Comparison of ENCODE assay signal across 8 cellular contexts in genomic region chr14:73227812-73228781, GRCh38. TPM values are rescaled to one million over a fixed set of nuclear protein-coding genes. Genes with fewer than 3 reads are reported as not detected.
DNase-seq lines count a peak whose midpoint lies in the region; ATAC-seq and TF ChIP-seq lines count a peak whose summit lies in the region.

No MANE protein-coding gene starts in this region.

- WGBS in testis, 2 donors: 51 to 63% methylated on average over 10 to 25 of the region's 25 CpGs

- peak overlapping the region; percentile 66 for H3K27ac ChIP-seq in brain microvascular endothelial cell
- H3K27ac ChIP-seq in testis: peak overlapping the region in 1 of 2 donors; percentile 48

- intact Hi-C loops in testis (cut with DNase I; ENCODE audit: low total_unique reads): no loop called here

- H3K4me1 ChIP-seq in testis: peaks cover 15% of the 10 kb centered on the region

- H3K36me3 ChIP-seq in brain microvascular endothelial cell (replicated peaks) (no peaks in the 10 kb centered on the region), testis (ENCODE audit: low read depth, missing control alignments) (no peaks in the 10 kb centered on the region)

- H3K4me3 ChIP-seq in brain microvascular endothelial cell (ENCODE audit: low read depth, low read length): peak overlapping the region; percentile 30
- H3K4me3 ChIP-seq in testis: no peak overlapping the region

- no peak for TF ChIP-seq POLR2A in testis (IDR thresholded peaks at IDR 0.05)

- in situ Hi-C loops in brain microvascular endothelial cell (cut with HindIII; ENCODE audit: low pct_ligation_motif_present, low sequenced_read_pairs): no loop called here

- H3K27me3 ChIP-seq in brain microvascular endothelial cell (replicated peaks) (no peaks in the 10 kb centered on the region), testis (no peaks in the 10 kb centered on the region)

- no peaks in the 10 kb centered on the region for H3K9me3 ChIP-seq in testis

- DNase-seq in HS-5 (ENCODE audit: low read depth) (peak; percentile 30), brain microvascular endothelial cell (peak; percentile 87), iris pigment epithelial cell (ENCODE audit: low read depth) (peak; percentile 94), testis (peak; percentile 67)
- no peak for DNase-seq in stimulated activated CD4-positive, alpha-beta T cell treated with anti-CD3 and anti-CD28 coated beads, Interleukin-2, amount 100 ng/mL, for 48 hours
- DNase-seq in effector CD4-positive, alpha-beta T cell: no peak

- TF ChIP-seq CTCF in brain microvascular endothelial cell (IDR thresholded peaks at IDR 0.05; ENCODE audit: low read depth, low read length, missing control alignments) (no peak), testis (IDR thresholded peaks at IDR 0.05) (no peak)

- ATAC-seq in HG03196 (IDR thresholded peaks at IDR 0.05; ENCODE audit: unreplicated experiment) (no peak), HG03095 (IDR thresholded peaks at IDR 0.05; ENCODE audit: unreplicated experiment) (no peak)

RNA-seq across cellular contexts. Expression of gene PAPLN, which starts 9.2 kb away (rescaled TPM):
- 10 to 100 TPM; 24.5 to 33.4 TPM for total RNA-seq in testis
- 12.4 TPM for polyA plus RNA-seq in testis (ENCODE audit: insufficient read depth, low read depth, low replicate concordance)

Comparison
In these comparisons a context has a peak if more than half of its experiments do, and no peak if none do; other contexts are left out.
1. DNase-seq: peak in HS-5 (single experiment), brain microvascular endothelial cell (single experiment), iris pigment epithelial cell (single experiment) and testis (single experiment); none in stimulated activated CD4-positive, alpha-beta T cell treated with anti-CD3 and anti-CD28 coated beads, Interleukin-2, amount 100 ng/mL, for 48 hours (0 of 2) and effector CD4-positive, alpha-beta T cell (single experiment).